ENCODE assay signal across 1 cellular context in genomic region chr9:131429121-131430012, GRCh38.
TF ChIP-seq lines count a peak whose summit lies in the region.

No MANE protein-coding gene starts in this region.

TF ChIP-seq in HEK293, 187 proteins besides CTCF, POLR2A, EP300 and RAD21 (continued from another document):
- 0 out of 2 replicates have a peak, but pooled peaks have one; percentile 1 for TF ChIP-seq ZNF600 (tag by site-specific recombination; IDR thresholded peaks at IDR 0.05)
- no peak for TF ChIP-seq ZNF184 (tag by site-specific recombination; IDR thresholded peaks at IDR 0.05)
- peak; percentile 34; the same call in 1 of the 2 replicates for TF ChIP-seq SCRT1 (tag by site-specific recombination; IDR thresholded peaks at IDR 0.05; ENCODE audit: borderline replicate concordance)
TF ChIP-seq in HEK293: peak in this region for 8.
